ENCODE assay signal across 25 cellular contexts in the genomic region with DNA sequence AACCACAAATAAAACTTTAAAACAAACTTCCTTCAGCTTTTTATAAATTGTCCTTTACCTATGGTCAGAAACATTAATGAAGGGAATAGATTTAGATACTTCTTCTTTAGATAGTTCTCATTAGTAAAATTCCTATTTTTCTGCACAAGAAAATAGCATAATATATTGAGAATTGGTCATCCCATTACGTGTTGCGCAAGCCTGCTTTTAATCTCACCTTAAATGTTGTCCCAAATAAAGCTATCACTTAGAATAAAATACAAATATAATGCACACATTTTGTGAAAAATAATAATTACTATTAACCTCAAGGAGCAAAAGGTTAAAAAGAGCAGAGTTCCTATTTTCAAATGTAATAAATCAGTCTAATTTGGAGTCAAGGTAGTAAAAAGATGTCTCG.
"Had no signal": no experiment of that assay in that cellular context is flagged by ENCODE, and none has a peak within 500 bp of the region (broad histone marks: within the 10 kb centered on the region; RNA-seq: fewer than 3 reads in every experiment).

No MANE protein-coding gene starts in this region.

- H3K36me3 ChIP-seq: colonic mucosa, esophagus squamous epithelium, gastrocnemius medialis, heart right ventricle, left lung, lower lobe of right lung had no signal

- H3K4me3 ChIP-seq: colonic mucosa, esophagus squamous epithelium, gastrocnemius medialis, heart right ventricle, left lung, lower lobe of right lung, mucosa of descending colon had no signal

- DNase-seq: colonic mucosa; cortex of kidney; effector CD8-positive, alpha-beta T cell; effector memory CD8-positive, alpha-beta T cell; endodermal cell; erythroblast; esophagus squamous epithelium; foreskin fibroblast; foreskin melanocyte; gastrocnemius medialis; head of caudate nucleus; heart right ventricle; hippocampal formation; left cardiac atrium; left ventricle myocardium superior; lower lobe of right lung; mesenchymal stem cell; mucosa of descending colon; naive B cell had no signal

- H3K27ac ChIP-seq: colonic mucosa, epithelial cell of prostate, esophagus squamous epithelium, gastrocnemius medialis, heart right ventricle, left lung, lower lobe of right lung had no signal

- H3K4me1 ChIP-seq: colonic mucosa, esophagus squamous epithelium, gastrocnemius medialis, heart right ventricle, left lung, lower lobe of right lung had no signal

- H3K9me3 ChIP-seq: colonic mucosa, esophagus squamous epithelium, gastrocnemius medialis, heart right ventricle, left lung, lower lobe of right lung, mucosa of descending colon had no signal

- ATAC-seq: effector memory CD8-positive, alpha-beta T cell; esophagus mucosa; gastrocnemius medialis; heart right ventricle; left cardiac atrium; left lung; left ventricle myocardium superior; lower lobe of right lung; mucosa of descending colon had no signal

- H3K27me3 ChIP-seq: colonic mucosa, left lung had no signal

- FAIRE-seq: endometrium, islet of Langerhans, keratinocyte had no signal
